In genomic region chr15:84697353-84697990, GRCh38 we compare ENCODE assay signal across 1 cellular context.
TF ChIP-seq lines count a peak whose summit lies in the region.

No MANE protein-coding gene starts in this region.

TF ChIP-seq in WTC11, 78 proteins besides CTCF, POLR2A, EP300 and RAD21 (continued from another document):
- TF ChIP-seq PRRX2 (CRISPR knock-in tag; IDR thresholded peaks at IDR 0.05) (no peak), FOXP1 (CRISPR knock-in tag; IDR thresholded peaks at IDR 0.05; ENCODE audit: borderline replicate concordance) (no peak)
